In genomic region chr6:157790548-157791160, GRCh38 we compare ENCODE assay signal across 1 cellular context.
TF ChIP-seq lines count a peak whose summit lies in the region.

No MANE protein-coding gene starts in this region.

TF ChIP-seq in H1, 55 proteins besides CTCF, POLR2A, EP300 and RAD21 (continued from another document):
- TF ChIP-seq, protein P1, sequence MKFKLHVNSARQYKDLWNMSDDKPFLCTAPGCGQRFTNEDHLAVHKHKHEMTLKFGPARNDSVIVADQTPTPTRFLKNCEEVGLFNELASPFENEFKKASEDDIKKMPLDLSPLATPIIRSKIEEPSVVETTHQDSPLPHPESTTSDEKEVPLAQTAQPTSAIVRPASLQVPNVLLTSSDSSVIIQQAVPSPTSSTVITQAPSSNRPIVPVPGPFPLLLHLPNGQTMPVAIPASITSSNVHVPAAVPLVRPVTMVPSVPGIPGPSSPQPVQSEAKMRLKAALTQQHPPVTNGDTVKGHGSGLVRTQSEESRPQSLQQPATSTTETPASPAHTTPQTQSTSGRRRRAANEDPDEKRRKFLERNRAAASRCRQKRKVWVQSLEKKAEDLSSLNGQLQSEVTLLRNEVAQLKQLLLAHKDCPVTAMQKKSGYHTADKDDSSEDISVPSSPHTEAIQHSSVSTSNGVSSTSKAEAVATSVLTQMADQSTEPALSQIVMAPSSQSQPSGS (IDR thresholded peaks at IDR 0.05; ENCODE audit: low read length), result no peak
- TF ChIP-seq TAF1 (IDR thresholded peaks at IDR 0.05; ENCODE audit: low read depth, low read length) (no peak), MAX (IDR thresholded peaks at IDR 0.05) (no peak), EGR1 (IDR thresholded peaks at IDR 0.05; ENCODE audit: borderline replicate concordance, low read depth, low read length) (no peak), POLR2AphosphoS5 (IDR thresholded peaks at IDR 0.05; ENCODE audit: low read depth, low read length) (no peak)
